ENCODE assay signal across 8 cellular contexts in genomic region chr7:95686109-95686508, GRCh38.
DNase-seq lines count a peak whose midpoint lies in the region; ATAC-seq and TF ChIP-seq lines count a peak whose summit lies in the region.

No MANE protein-coding gene starts in this region.

- H3K27me3 Mint-ChIP-seq in Calu3 (ENCODE audit: unreplicated experiment): no peaks in the 10 kb centered on the region

- intact Hi-C loops in Calu3 (cut with micrococcal nuclease; ENCODE audit: unreplicated experiment): loop anchor here (1.0 kb wide), 1 partner anchor 159 kb away; no protein-coding TSS in a partner anchor

- H3K36me3 ChIP-seq in brain microvascular endothelial cell (replicated peaks): no peaks in the 10 kb centered on the region

- H3K9me3 Mint-ChIP-seq in Calu3 (ENCODE audit: low read depth, unreplicated experiment): no peaks in the 10 kb centered on the region

- no peaks in the 10 kb centered on the region for H3K4me1 Mint-ChIP-seq in Calu3 (ENCODE audit: low read depth, unreplicated experiment)

- no peak overlapping the region for H3K4me3 ChIP-seq in brain microvascular endothelial cell (ENCODE audit: low read depth, low read length)

- CTCF ChIA-PET in Calu3 (lab: Charles Lee): interaction anchor here (1.0 to 2.2 kb wide), 9 partner anchors 137 to 209 kb away, joined by 3 to 29 read pairs (median 4); no protein-coding TSS in a partner anchor

- peak; percentile 18 for TF ChIP-seq CTCF in Calu3 (IDR thresholded peaks at IDR 0.05; ENCODE audit: unreplicated experiment)
- TF ChIP-seq CTCF in brain microvascular endothelial cell (IDR thresholded peaks at IDR 0.05; ENCODE audit: low read depth, low read length, missing control alignments): peak; percentile 58

- no peaks in the 10 kb centered on the region for H3K27me3 ChIP-seq in brain microvascular endothelial cell (replicated peaks)

- H3K4me3 Mint-ChIP-seq in Calu3 (ENCODE audit: low read depth, unreplicated experiment): no peak overlapping the region

- H3K27ac ChIP-seq in brain microvascular endothelial cell: no peak overlapping the region
- H3K27ac ChIP-seq in temporal lobe (ENCODE audit: low read depth, low read length): peak overlapping the region; percentile 83

- no TSS peak for BruUV-seq in Calu3 (replicated peaks; lab: Mats Ljungman, UMichigan)

- ATAC-seq in HG02798 (IDR thresholded peaks at IDR 0.05; ENCODE audit: poor library complexity, unreplicated experiment) (peak; percentile 35), GM19452 (IDR thresholded peaks at IDR 0.05; ENCODE audit: unreplicated experiment) (no peak)

- H3K27ac Mint-ChIP-seq in Calu3 (ENCODE audit: unreplicated experiment): no peak overlapping the region

- DNase-seq in Calu3 (peak; percentile 45), NCI-H526 treated with DMSO at 0.1 percent for 48 hours (lab: John Stamatoyannopoulos, UW) (peak; percentile 72), brain microvascular endothelial cell (peak; percentile 47), kidney tubule cell (ENCODE audit: low spot score) (peak; percentile 68), HuH-7.5 (ENCODE audit: low spot score) (no peak)

- no peaks in the 10 kb centered on the region for H3K36me3 Mint-ChIP-seq in Calu3 (ENCODE audit: insufficient read depth, unreplicated experiment)

- in situ Hi-C loops in brain microvascular endothelial cell (cut with HindIII; ENCODE audit: low pct_ligation_motif_present, low sequenced_read_pairs): loop anchor here (25.0 kb wide), 1 partner anchor 174 kb away; no protein-coding TSS in a partner anchor
